Comparison of ENCODE assay signal across 10 cellular contexts in genomic region chr20:22795897-22796296, GRCh38.
DNase-seq lines count a peak whose midpoint lies in the region; ATAC-seq, FAIRE-seq and TF ChIP-seq lines count a peak whose summit lies in the region.
"Had no signal": no experiment of that assay in that cellular context is flagged by ENCODE, and none has a peak within 500 bp of the region (broad histone marks: within the 10 kb centered on the region; RNA-seq: fewer than 3 reads in every experiment).

No MANE protein-coding gene starts in this region.

- no peaks in the 10 kb centered on the region for H3K36me3 ChIP-seq in tibial nerve
- H3K36me3 ChIP-seq: cardiac muscle cell had no signal

- TF ChIP-seq EP300 in tibial nerve (IDR thresholded peaks at IDR 0.05): peak; percentile 37 to 80

- TF ChIP-seq POLR2A in tibial nerve (IDR thresholded peaks at IDR 0.05): no peak

- 12 to 21% methylated on average over 5 of the region's 5 CpGs for WGBS in tibial nerve, 2 donors

- no peaks in the 10 kb centered on the region for H3K27me3 ChIP-seq in tibial nerve
- H3K27me3 ChIP-seq: cardiac muscle cell had no signal

- peak; percentile 82 for FAIRE-seq in HTR-8/SVneo (lab: Jason Lieb, UNC)

- peaks cover 68% of the 10 kb centered on the region for H3K4me1 Mint-ChIP-seq in chondrocyte (ENCODE audit: low read depth)

- no peak overlapping the region for H3K4me3 ChIP-seq in tibial nerve
- H3K4me3 ChIP-seq: cardiac muscle cell had no signal

- no peaks in the 10 kb centered on the region for H3K9me3 Mint-ChIP-seq in chondrocyte (ENCODE audit: low read depth)

- ATAC-seq in GM18520 (IDR thresholded peaks at IDR 0.05; ENCODE audit: unreplicated experiment) (no peak), HG03378 (IDR thresholded peaks at IDR 0.05; ENCODE audit: unreplicated experiment) (no peak)
- no peak for ATAC-seq in activated CD4-positive, CD25-positive, alpha-beta regulatory T cell treated with anti-CD3 and anti-CD28 coated beads, Interleukin-2, amount 50 U/mL, for 24 hours

- H3K27ac ChIP-seq in tibial nerve: peak overlapping the region in 3 of 4 donors; percentile 45 to 72 (median 68)
- H3K27ac ChIP-seq: cardiac muscle cell had no signal

- peak; percentile 54 for DNase-seq in HTR-8/SVneo (ENCODE audit: insufficient read length, low spot score)
- no peak for DNase-seq in chondrocyte (ENCODE audit: low spot score)
- DNase-seq in kidney glomerular epithelial cell (lab: John Stamatoyannopoulos, UW): peak; percentile 98
- peak; percentile 33 to 83 for DNase-seq in tibial nerve (ENCODE audit: low spot score in 2 of 2)
- no peak for DNase-seq in activated T-cell treated with anti-CD3 and anti-CD28 coated beads for 4 hours
- DNase-seq: NCI-H1048 had no signal

- H3K27me3 Mint-ChIP-seq in chondrocyte (ENCODE audit: low read depth): no peaks in the 10 kb centered on the region

- TF ChIP-seq CTCF in chondrocyte (IDR thresholded peaks at IDR 0.05) (no peak), tibial nerve (IDR thresholded peaks at IDR 0.05) (no peak)

- no peaks in the 10 kb centered on the region for H3K9me3 ChIP-seq in tibial nerve

- H3K4me3 Mint-ChIP-seq in chondrocyte (ENCODE audit: unreplicated experiment): no peak overlapping the region

- H3K4me1 ChIP-seq in tibial nerve: peaks cover 0 to 35% (median 3%) of the 10 kb centered on the region in 4 donors

- H3K27ac Mint-ChIP-seq in chondrocyte (ENCODE audit: unreplicated experiment): peak overlapping the region; percentile 95

- H3K36me3 Mint-ChIP-seq in chondrocyte (ENCODE audit: low read depth): no peaks in the 10 kb centered on the region

Comparison
In these comparisons a context has a peak if more than half of its experiments do, and no peak if none do; other contexts are left out.
1. DNase-seq: peak in HTR-8/SVneo (single experiment), kidney glomerular epithelial cell (single experiment) and tibial nerve (2 of 2); none in chondrocyte (single experiment) and activated T-cell treated with anti-CD3 and anti-CD28 coated beads for 4 hours (single experiment).